Comparison of ENCODE assay signal across 19 cellular contexts in genomic region chr3:33186524-33187367, GRCh38. TPM values are rescaled to one million over a fixed set of nuclear protein-coding genes. Genes with fewer than 3 reads are reported as not detected.
A peak's percentile ranks its signal among the peaks of the same experiment; 100 is the strongest.
DNase-seq lines count a peak whose midpoint lies in the region; ATAC-seq and TF ChIP-seq lines count a peak whose summit lies in the region.
"Had no signal": no experiment of that assay in that cellular context is flagged by ENCODE, and none has a peak within 500 bp of the region (broad histone marks: within the 10 kb centered on the region; RNA-seq: fewer than 3 reads in every experiment).

No MANE protein-coding gene starts in this region.

- no peaks in the 10 kb centered on the region for H3K36me3 ChIP-seq in SK-N-SH (replicated peaks in 1 of 2; ENCODE audit: control insufficient read depth in 1 of 2, insufficient read depth in 2 of 2, low read length in 1 of 2)
- no peaks in the 10 kb centered on the region for H3K36me3 ChIP-seq in BE2C
- H3K36me3 ChIP-seq: esophagus squamous epithelium, SJCRH30 had no signal

- H2AFZ ChIP-seq in SK-N-SH (ENCODE audit: low read depth), result no peak overlapping the region

- CTCF ChIA-PET in SK-N-SH (lab: Yijun Ruan, JAX), result interaction anchor here (2.2 kb wide), 1 partner anchor 15 kb away, joined by 5 read pairs; no protein-coding TSS in a partner anchor

- no peak overlapping the region for H3K9ac ChIP-seq in SK-N-SH

- no peak overlapping the region for H3K27ac ChIP-seq in SK-N-SH (ENCODE audit: low read depth in 2 of 2, low read length in 1 of 2)
- H3K27ac ChIP-seq: esophagus squamous epithelium, SJCRH30, skin epidermis had no signal

- H3K27me3 Mint-ChIP-seq in natural killer cell (ENCODE audit: low read depth in 2 of 2), result peaks cover 7 to 15% of the 10 kb centered on the region in 2 donors

- ATAC-seq in SK-N-SH treated with all-trans-retinoic acid at 6 μM for 48 hours, result no peak
- ATAC-seq in natural killer cell, result no peak
- ATAC-seq: left lobe of liver had no signal

- no peaks in the 10 kb centered on the region for H3K4me1 Mint-ChIP-seq in natural killer cell

- no peaks in the 10 kb centered on the region for H3K9me2 ChIP-seq in SK-N-SH

- no peak overlapping the region for H3K27ac Mint-ChIP-seq in natural killer cell

- no peak overlapping the region for H3K4me3 ChIP-seq in SK-N-SH (ENCODE audit: low read depth in 2 of 2, low read length in 1 of 2)
- H3K4me3 ChIP-seq in astrocyte of the spinal cord (ENCODE audit: low read depth, low read length), result no peak overlapping the region
- H3K4me3 ChIP-seq in BE2C (ENCODE audit: low read depth, low read length), result no peak overlapping the region
- H3K4me3 ChIP-seq: esophagus squamous epithelium, SJCRH30, skin epidermis had no signal

- no peaks in the 10 kb centered on the region for H3K4me1 ChIP-seq in SK-N-SH (ENCODE audit: control insufficient read depth in 1 of 2, insufficient read depth in 2 of 2, low read depth in 1 of 2, low read length in 1 of 2)
- H3K4me1 ChIP-seq in BE2C, result no peaks in the 10 kb centered on the region
- H3K4me1 ChIP-seq: esophagus squamous epithelium had no signal

- H3K27me3 ChIP-seq in SK-N-SH (ENCODE audit: insufficient read depth) (no peaks in the 10 kb centered on the region), BE2C (no peaks in the 10 kb centered on the region)
- H3K27me3 ChIP-seq: esophagus squamous epithelium, SJCRH30 had no signal

- intact Hi-C loops in natural killer cell (cut with micrococcal nuclease), result no loop called here

- WGBS in SK-N-SH (ENCODE audit: low lambda C conversion rate), result 87% methylated on average over 13 of the region's 13 CpGs

- H3F3A ChIP-seq in SK-N-SH (replicated peaks; ENCODE audit: insufficient read depth), result no peaks in the 10 kb centered on the region

- DNase-seq in SK-N-SH (no peak), astrocyte of the spinal cord (ENCODE audit: low read depth, low spot score) (peak; percentile 64), iris pigment epithelial cell (ENCODE audit: low read depth) (peak; percentile 44), natural killer cell (no peak), BE2C (no peak), DMS 273 (lab: John Stamatoyannopoulos, UW; ENCODE audit: unreplicated experiment) (no peak)
- DNase-seq in activated CD4-positive, CD25-positive, alpha-beta regulatory T cell (lab: John Stamatoyannopoulos, UW), result no peak
- DNase-seq: 8988T; activated CD4-positive, alpha-beta T cell treated with anti-CD3 and anti-CD28 coated beads for 4 hours; activated CD8-positive, alpha-beta memory T cell treated with anti-CD3 and anti-CD28 coated beads, Interleukin-2, amount 50 U/mL, for 48 hours; esophagus squamous epithelium; H7; NCI-H1930; occipital lobe; SJCRH30; stimulated activated CD4-positive, alpha-beta T cell treated with anti-CD3 and anti-CD28 coated beads, Interleukin-4, amount 100 ng/mL, for 4 hours had no signal

- H3K9me3 Mint-ChIP-seq in natural killer cell, result no peaks in the 10 kb centered on the region

- TF ChIP-seq EP300 in SK-N-SH (IDR thresholded peaks at IDR 0.05; ENCODE audit: borderline replicate concordance in 1 of 2, low read depth in 1 of 2, low read length in 1 of 2), result no peak

- H3K4me2 ChIP-seq in SK-N-SH, result no peak overlapping the region

- TF ChIP-seq RAD21 in SK-N-SH (IDR thresholded peaks at IDR 0.05; ENCODE audit: low read length), result no peak

- H3K9me3 ChIP-seq in SK-N-SH, result no peaks in the 10 kb centered on the region
- H3K9me3 ChIP-seq in BE2C, result no peaks in the 10 kb centered on the region
- H3K9me3 ChIP-seq: esophagus squamous epithelium, SJCRH30 had no signal

- H3K4me3 Mint-ChIP-seq in natural killer cell, result no peak overlapping the region

- H3K36me3 Mint-ChIP-seq in natural killer cell, result no peaks in the 10 kb centered on the region

- in situ Hi-C loops in astrocyte of the spinal cord (cut with HindIII; ENCODE audit: low sequenced_read_pairs), result no loop called here

- TF ChIP-seq CTCF in SK-N-SH (IDR thresholded peaks at IDR 0.05), result no peak
- TF ChIP-seq CTCF in astrocyte of the spinal cord (IDR thresholded peaks at IDR 0.05; ENCODE audit: low read depth, low read length), result no peak
- no peak for TF ChIP-seq CTCF in natural killer cell (IDR thresholded peaks at IDR 0.05)
- no peak for TF ChIP-seq CTCF in BE2C (IDR thresholded peaks at IDR 0.05; ENCODE audit: low read depth, low read length)

- no peaks in the 10 kb centered on the region for H3K79me2 ChIP-seq in SK-N-SH (ENCODE audit: insufficient read depth)

- H4K20me1 ChIP-seq in SK-N-SH (ENCODE audit: insufficient read depth), result no peaks in the 10 kb centered on the region

- POLR2A ChIA-PET in SK-N-SH (lab: Yijun Ruan, JAX), result no interaction called here

TF ChIP-seq in SK-N-SH, 30 proteins besides CTCF, POLR2A, EP300 and RAD21:
- TF ChIP-seq FOSL2 (IDR thresholded peaks at IDR 0.05; ENCODE audit: borderline replicate concordance, low read depth) (peak; percentile 24; the same call in 1 of the 2 replicates), CHD2 (IDR thresholded peaks at IDR 0.05; ENCODE audit: low read length, partially characterized antibody) (no peak), JUND (IDR thresholded peaks at IDR 0.05) (peak; percentile 15; the same call in 1 of the 2 replicates)

TF ChIP-seq in SK-N-SH treated with all-trans-retinoic acid at 6 μM for 48 hours, 23 proteins besides CTCF, POLR2A, EP300 and RAD21:
- TF ChIP-seq CSDC2 (CRISPR knock-in tag; IDR thresholded peaks at IDR 0.05) (no peak), RARB (CRISPR knock-in tag; IDR thresholded peaks at IDR 0.05) (no peak), ZFP30 (CRISPR knock-in tag; IDR thresholded peaks at IDR 0.05) (no peak), ZFP3 (CRISPR knock-in tag; IDR thresholded peaks at IDR 0.05) (no peak), SNAI2 (CRISPR knock-in tag; IDR thresholded peaks at IDR 0.05) (no peak), ISL1 (CRISPR knock-in tag; IDR thresholded peaks at IDR 0.05) (no peak), ZC3H10 (CRISPR knock-in tag; IDR thresholded peaks at IDR 0.05) (no peak), TOX (CRISPR knock-in tag; IDR thresholded peaks at IDR 0.05; ENCODE audit: borderline replicate concordance) (no peak), TSHZ2 (CRISPR knock-in tag; IDR thresholded peaks at IDR 0.05) (no peak), ZNF70 (CRISPR knock-in tag; IDR thresholded peaks at IDR 0.05) (no peak), ESRRG (CRISPR knock-in tag; IDR thresholded peaks at IDR 0.05) (no peak), CSRNP3 (CRISPR knock-in tag; IDR thresholded peaks at IDR 0.05) (no peak)
- TF ChIP-seq, protein P1, sequence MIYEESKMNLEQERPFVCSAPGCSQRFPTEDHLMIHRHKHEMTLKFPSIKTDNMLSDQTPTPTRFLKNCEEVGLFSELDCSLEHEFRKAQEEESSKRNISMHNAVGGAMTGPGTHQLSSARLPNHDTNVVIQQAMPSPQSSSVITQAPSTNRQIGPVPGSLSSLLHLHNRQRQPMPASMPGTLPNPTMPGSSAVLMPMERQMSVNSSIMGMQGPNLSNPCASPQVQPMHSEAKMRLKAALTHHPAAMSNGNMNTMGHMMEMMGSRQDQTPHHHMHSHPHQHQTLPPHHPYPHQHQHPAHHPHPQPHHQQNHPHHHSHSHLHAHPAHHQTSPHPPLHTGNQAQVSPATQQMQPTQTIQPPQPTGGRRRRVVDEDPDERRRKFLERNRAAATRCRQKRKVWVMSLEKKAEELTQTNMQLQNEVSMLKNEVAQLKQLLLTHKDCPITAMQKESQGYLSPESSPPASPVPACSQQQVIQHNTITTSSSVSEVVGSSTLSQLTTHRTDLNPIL (CRISPR knock-in tag; IDR thresholded peaks at IDR 0.05; ENCODE audit: low read depth), result no peak

RNA-seq across cellular contexts. Expression of gene SUSD5, which starts 31.9 kb away (rescaled TPM):
- 0.97 and 1.2 TPM in 2 replicates for polyA plus RNA-seq in SK-N-SH (2012; rRNA removed)
- polyA plus RNA-seq in SK-N-SH (2012; cell fraction: cytosol; rRNA removed), result 0.77 and 1.3 TPM in 2 replicates
- 0.40 and 1.2 TPM in 2 replicates for polyA plus RNA-seq in SK-N-SH (2012; cell fraction: nucleus; rRNA removed)
- total RNA-seq in natural killer cell, result not detected
- polyA plus RNA-seq in BE2C (2012; ENCODE audit: insufficient read depth, insufficient read length, low read depth), result 0.12 TPM

Comparison
In these comparisons a context has a peak if more than half of its experiments do, and no peak if none do; other contexts are left out.
1. DNase-seq: peak in astrocyte of the spinal cord (single experiment) and iris pigment epithelial cell (single experiment); none in SK-N-SH (single experiment), natural killer cell (single experiment), BE2C (single experiment), activated CD4-positive, CD25-positive, alpha-beta regulatory T cell (0 of 4) and DMS 273 (single experiment).